ENCODE assay signal across 15 cellular contexts in genomic region chr9:7403839-7404238, GRCh38.
"Had no signal": no experiment of that assay in that cellular context is flagged by ENCODE, and none has a peak within 500 bp of the region (broad histone marks: within the 10 kb centered on the region; RNA-seq: fewer than 3 reads in every experiment).

No MANE protein-coding gene starts in this region.

- H3K27me3 ChIP-seq: suprapubic skin, transverse colon, uterus had no signal

- H3K4me1 ChIP-seq: suprapubic skin, transverse colon, uterus had no signal

- H3K36me3 Mint-ChIP-seq: activated naive CD8-positive, alpha-beta T cell had no signal

- H3K36me3 ChIP-seq: suprapubic skin, transverse colon, uterus had no signal

- H3K4me3 ChIP-seq: lung, skin epidermis, suprapubic skin, transverse colon, uterus had no signal

- H3K9me3 ChIP-seq: suprapubic skin, transverse colon, uterus had no signal

- ATAC-seq: right cardiac atrium; stimulated activated naive CD8-positive, alpha-beta T cell treated with anti-CD3 and anti-CD28 coated beads, Interleukin-15, amount 100 ng/mL, for 72 hours had no signal

- DNase-seq: activated gamma-delta T cell; effector CD4-positive, alpha-beta T cell; head of caudate nucleus; midbrain; right cardiac atrium; stimulated activated CD4-positive, alpha-beta T cell treated with anti-CD3 and anti-CD28 coated beads, Interleukin-2, amount 100 ng/mL, for 48 hours; stimulated activated naive CD8-positive, alpha-beta T cell treated with anti-CD3 and anti-CD28 coated beads, Interleukin-15, amount 100 ng/mL, for 72 hours; transverse colon; uterus had no signal

- H3K4me3 Mint-ChIP-seq: activated naive CD8-positive, alpha-beta T cell; neural crest cell; stimulated activated naive CD8-positive, alpha-beta T cell treated with anti-CD3 and anti-CD28 coated beads, Interleukin-15, amount 100 ng/mL, for 72 hours had no signal

- H3K27ac Mint-ChIP-seq: activated naive CD8-positive, alpha-beta T cell; progenitor cell of endocrine pancreas; stimulated activated naive CD8-positive, alpha-beta T cell treated with anti-CD3 and anti-CD28 coated beads, Interleukin-15, amount 100 ng/mL, for 72 hours had no signal

- H3K9me3 Mint-ChIP-seq: stimulated activated naive CD8-positive, alpha-beta T cell treated with anti-CD3 and anti-CD28 coated beads, Interleukin-15, amount 100 ng/mL, for 72 hours had no signal

- H3K27ac ChIP-seq: skin epidermis, suprapubic skin, transverse colon, uterus had no signal
